9 cellular contexts compared by ENCODE assay signal in genomic region chr10:89367529-89367928, GRCh38. TPM values are rescaled to one million over a fixed set of nuclear protein-coding genes. Genes with fewer than 3 reads are reported as not detected.
DNase-seq lines count a peak whose midpoint lies in the region; ATAC-seq, FAIRE-seq and TF ChIP-seq lines count a peak whose summit lies in the region.
"Had no signal": no experiment of that assay in that cellular context is flagged by ENCODE, and none has a peak within 500 bp of the region (broad histone marks: within the 10 kb centered on the region; RNA-seq: fewer than 3 reads in every experiment).

No MANE protein-coding gene starts in this region.

- POLR2A ChIA-PET in GM10248 (lab: Yijun Ruan, JAX) = interaction anchor here (1.0 kb wide), 1 partner anchor 66 kb away, joined by 3 read pairs; the partner anchor contains the start of gene IFIT2

- H3K4me3 ChIP-seq in small intestine (ENCODE audit: low read depth in 1 of 2, low read length in 2 of 2) = no peak overlapping the region

- no peak overlapping the region for H3K27ac ChIP-seq in small intestine (ENCODE audit: low read depth in 1 of 2, low read length in 1 of 2)

- WGBS in small intestine, 3 donors = 52 to 67% (median 55%) methylated on average over 4 of the region's 4 CpGs

- peak; percentile 60 for ATAC-seq in GM19455 (IDR thresholded peaks at IDR 0.05; ENCODE audit: unreplicated experiment)
- peak; percentile 84 for ATAC-seq in HG03354 (IDR thresholded peaks at IDR 0.05; ENCODE audit: poor library complexity, severe bottlenecking, unreplicated experiment)

- H3K36me3 ChIP-seq in small intestine (ENCODE audit: control insufficient read depth in 2 of 2, insufficient read depth in 2 of 2, low read length in 2 of 2) = no peaks in the 10 kb centered on the region

- DNase-seq in GM10248 (ENCODE audit: extremely low spot score) (peak; percentile 59), fibroblast of peridontal ligament (ENCODE audit: extremely low read depth) (peak; percentile 29), NCI-H524 (lab: John Stamatoyannopoulos, UW) (no peak), small intestine (no peak), NCI-H345 (lab: John Stamatoyannopoulos, UW) (no peak)
- no peak for DNase-seq in stimulated activated naive CD4-positive, alpha-beta T cell (lab: John Stamatoyannopoulos, UW)

- no peaks in the 10 kb centered on the region for H3K27me3 ChIP-seq in small intestine (ENCODE audit: control insufficient read depth in 2 of 2, insufficient read depth in 2 of 2, low read length in 2 of 2)

- H3K4me1 ChIP-seq in small intestine (ENCODE audit: control insufficient read depth in 2 of 2, insufficient read depth in 1 of 2, low read depth in 1 of 2, low read length in 1 of 2) = no peaks in the 10 kb centered on the region

- no peaks in the 10 kb centered on the region for H3K9me3 ChIP-seq in small intestine (ENCODE audit: control insufficient read depth, low read depth)

- CTCF ChIA-PET in GM10248 (lab: Yijun Ruan, JAX) = interaction anchor here (1.3 to 4.5 kb wide), 15 partner anchors 10 to 153 kb away, joined by 3 to 46 read pairs (median 10); partner anchors contain the start of genes IFIT1, IFIT1B, IFIT2 and LIPA

- no peak for TF ChIP-seq CTCF in GM10248 (IDR thresholded peaks at IDR 0.05; ENCODE audit: control extremely low read depth, extremely low read depth, low read depth, missing control alignments)

- no peak for FAIRE-seq in small intestine (lab: Jason Lieb, UNC)

RNA-seq across cellular contexts. Expression of gene IFIT1B, which starts 10.3 kb away (rescaled TPM):
- not detected for polyA plus RNA-seq in small intestine
- polyA plus RNA-seq: adipose tissue had no signal

RNA-seq across cellular contexts. Expression of gene IFIT1, which starts 24.9 kb away (rescaled TPM):
- 1 to 10 TPM; 1.4 to 7.5 (median 2.0) TPM for polyA plus RNA-seq in small intestine

RNA-seq across cellular contexts. Expression of gene IFIT3, which starts 39.7 kb away (rescaled TPM):
- polyA plus RNA-seq in small intestine = 10 to 100 TPM; 16.2 to 17.2 (median 16.6) TPM

RNA-seq across cellular contexts. Expression of gene IFIT5, which starts 46.8 kb away (rescaled TPM):
- 1 to 10 TPM; 4.5 to 8.8 (median 7.0) TPM for polyA plus RNA-seq in small intestine

Comparison
In these comparisons a context has a peak if more than half of its experiments do, and no peak if none do; other contexts are left out.
1. DNase-seq: peak in GM10248 (single experiment) and fibroblast of peridontal ligament (single experiment); none in NCI-H524 (0 of 2), small intestine (single experiment), stimulated activated naive CD4-positive, alpha-beta T cell (0 of 6) and NCI-H345 (single experiment).